In the genomic region with DNA sequence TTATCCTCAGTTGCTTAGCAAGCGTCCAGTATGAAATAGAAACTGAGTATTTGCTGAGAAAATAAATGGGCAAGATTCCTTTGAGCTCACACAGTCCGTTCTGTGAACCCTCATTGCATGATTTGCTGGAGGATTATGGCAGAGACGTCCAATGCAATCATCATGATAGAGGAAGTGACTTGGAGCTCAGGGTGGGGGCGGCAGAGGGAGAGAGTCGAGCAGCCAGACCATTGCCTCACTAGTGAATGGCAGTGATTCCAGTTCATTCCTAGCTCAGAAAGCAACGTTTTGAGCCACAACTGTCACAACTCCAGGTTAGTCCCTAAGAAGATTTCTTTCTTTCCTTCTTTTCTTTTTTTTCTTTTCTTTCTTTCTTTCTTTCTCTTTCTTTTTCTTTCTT, we compare ENCODE assay signal across 8 cellular contexts. TPM values are rescaled to one million over a fixed set of nuclear protein-coding genes. Genes with fewer than 3 reads are reported as not detected.
DNase-seq lines count a peak whose midpoint lies in the region; ATAC-seq and TF ChIP-seq lines count a peak whose summit lies in the region.

No MANE protein-coding gene starts in this region.

- H2AFZ ChIP-seq in neural progenitor cell (replicated peaks): peak overlapping the region; percentile 40

- H3K4me1 ChIP-seq in neural progenitor cell: no peaks in the 10 kb centered on the region
- no peaks in the 10 kb centered on the region for H3K4me1 ChIP-seq in endodermal cell (ENCODE audit: control insufficient read depth, insufficient read depth, low read length)

- no peaks in the 10 kb centered on the region for H3F3A ChIP-seq in neural progenitor cell (ENCODE audit: low read depth)

- H3K27me3 Mint-ChIP-seq in chondrocyte (ENCODE audit: low read depth): peaks cover 5% of the 10 kb centered on the region
- H3K27me3 Mint-ChIP-seq in neural progenitor cell (ENCODE audit: insufficient read depth, low read depth): peaks cover 2% of the 10 kb centered on the region
- peaks cover 18% of the 10 kb centered on the region for H3K27me3 Mint-ChIP-seq in endodermal cell (ENCODE audit: insufficient read depth)

- DNase-seq in GM13977 (ENCODE audit: low spot score): peak; percentile 25
- peak; percentile 41 for DNase-seq in RPMI8226
- DNase-seq in chondrocyte (ENCODE audit: low spot score): no peak
- DNase-seq in neural progenitor cell (ENCODE audit: low spot score): no peak
- no peak for DNase-seq in endodermal cell
- DNase-seq in activated gamma-delta T cell (lab: John Stamatoyannopoulos, UW): no peak
- DNase-seq in omental fat pad (ENCODE audit: low spot score): no peak

- H3K9ac ChIP-seq in neural progenitor cell (no peak overlapping the region), endodermal cell (ENCODE audit: extremely low read depth, low read length, poor library complexity, severe bottlenecking) (no peak overlapping the region)

- H3K9me3 ChIP-seq in neural progenitor cell (ENCODE audit: low read depth): no peaks in the 10 kb centered on the region
- peaks cover 6% of the 10 kb centered on the region for H3K9me3 ChIP-seq in endodermal cell (ENCODE audit: control insufficient read depth, low read length)

- in situ Hi-C loops in GM13977 (cut with MboI; ENCODE audit: low pct_unique_long_range_greater_than_20kb, low sequenced_read_pairs, unreplicated experiment): no loop called here

- H3K36me3 Mint-ChIP-seq in chondrocyte (ENCODE audit: low read depth) (peaks cover 10% of the 10 kb centered on the region), neural progenitor cell (no peaks in the 10 kb centered on the region), endodermal cell (ENCODE audit: low read depth) (no peaks in the 10 kb centered on the region)

- H3K79me2 ChIP-seq in neural progenitor cell (ENCODE audit: low read depth): no peaks in the 10 kb centered on the region

- H3K27ac Mint-ChIP-seq in chondrocyte (ENCODE audit: unreplicated experiment): no peak overlapping the region
- H3K27ac Mint-ChIP-seq in neural progenitor cell: no peak overlapping the region
- no peak overlapping the region for H3K27ac Mint-ChIP-seq in endodermal cell

- WGBS in endodermal cell (ENCODE audit: insufficient coverage in 1 of 2, insufficient read length in 1 of 2), 2 experiments: 60 to 73% methylated on average over 3 to 6 of the region's 6 CpGs

- H3K9me3 Mint-ChIP-seq in chondrocyte (ENCODE audit: low read depth) (peaks cover 14% of the 10 kb centered on the region), neural progenitor cell (peaks cover 2% of the 10 kb centered on the region), endodermal cell (no peaks in the 10 kb centered on the region)

- ATAC-seq in omental fat pad (ENCODE audit: low FRiP score): no peak
- ATAC-seq in HG03280 (IDR thresholded peaks at IDR 0.05; ENCODE audit: unreplicated experiment): no peak

- no peaks in the 10 kb centered on the region for H4K20me1 ChIP-seq in neural progenitor cell (ENCODE audit: low read depth)

- peaks cover 10% of the 10 kb centered on the region for H3K27me3 ChIP-seq in neural progenitor cell
- H3K27me3 ChIP-seq in endodermal cell (ENCODE audit: control insufficient read depth, insufficient read depth, low read length, poor library complexity, severe bottlenecking): no peaks in the 10 kb centered on the region

- H3K4me3 ChIP-seq in neural progenitor cell (no peak overlapping the region), endodermal cell (ENCODE audit: low read length) (no peak overlapping the region)

- H3K36me3 ChIP-seq in neural progenitor cell (no peaks in the 10 kb centered on the region), endodermal cell (ENCODE audit: control insufficient read depth, insufficient read depth, low read length) (no peaks in the 10 kb centered on the region)

- H3K27ac ChIP-seq in neural progenitor cell (no peak overlapping the region), endodermal cell (ENCODE audit: low read depth, low read length) (no peak overlapping the region)

- H3K4me1 Mint-ChIP-seq in chondrocyte (ENCODE audit: low read depth) (no peaks in the 10 kb centered on the region), neural progenitor cell (no peaks in the 10 kb centered on the region), endodermal cell (no peaks in the 10 kb centered on the region)

- TF ChIP-seq CTCF in GM13977 (IDR thresholded peaks at IDR 0.05; ENCODE audit: extremely low read depth, insufficient read depth, missing control alignments) (peak; percentile 8), chondrocyte (IDR thresholded peaks at IDR 0.05) (peak; percentile 10), neural progenitor cell (IDR thresholded peaks at IDR 0.05) (no peak), endodermal cell (conservative IDR thresholded peaks at IDR 0.05) (no peak), omental fat pad (IDR thresholded peaks at IDR 0.05) (no peak)

- H3K4me3 Mint-ChIP-seq in chondrocyte (ENCODE audit: unreplicated experiment) (no peak overlapping the region), neural progenitor cell (no peak overlapping the region), endodermal cell (no peak overlapping the region)

- no peak overlapping the region for H3K4me2 ChIP-seq in neural progenitor cell

RNA-seq across cellular contexts. Expression of gene COL9A2, which starts 27.5 kb away (rescaled TPM):
- total RNA-seq in chondrocyte (4.9 to 10.4 TPM (median 9.9 TPM) in 3 replicates), neural progenitor cell (ENCODE audit: low replicate concordance) (3.7 and 14.8 TPM in 2 replicates), endodermal cell (100 to 1,000 TPM; 295 to 470 TPM), omental fat pad (10 to 100 TPM in 2 of 4 donors, 1 to 10 TPM in 2; 1.6 to 15.6 (median 9.0) TPM)
- 53.1 TPM for polyA plus RNA-seq in endodermal cell (2013, experiment 1 of 2)
- polyA plus RNA-seq in endodermal cell (2013, experiment 2 of 2): 54.2 TPM

RNA-seq across cellular contexts. Expression of gene SMAP2, which starts 28.9 kb away (rescaled TPM):
- 14.0 to 16.8 TPM (median 15.5 TPM) in 3 replicates for total RNA-seq in chondrocyte
- 9.4 and 11.7 TPM in 2 replicates for total RNA-seq in neural progenitor cell (ENCODE audit: low replicate concordance)
- 10 to 100 TPM; 21.9 to 22.3 TPM for total RNA-seq in endodermal cell
- 18.0 TPM for polyA plus RNA-seq in endodermal cell (2013, experiment 1 of 2)
- polyA plus RNA-seq in endodermal cell (2013, experiment 2 of 2): 17.6 TPM
- total RNA-seq in omental fat pad: 100 to 1,000 TPM in 1 of 4 donors, 10 to 100 TPM in 3; 45.4 to 119 (median 60.1) TPM

Comparison
In these comparisons a context has a peak if more than half of its experiments do, and no peak if none do; other contexts are left out.
1. DNase-seq: peak in GM13977 (single experiment) and RPMI8226 (single experiment); none in chondrocyte (single experiment), neural progenitor cell (single experiment), endodermal cell (single experiment), activated gamma-delta T cell (single experiment) and omental fat pad (single experiment).
2. CTCF ChIP-seq: peak in GM13977 (single experiment) and chondrocyte (single experiment); none in neural progenitor cell (single experiment), endodermal cell (single experiment) and omental fat pad (0 of 3).
3. RNA of gene COL9A2, which starts 27.5 kb away (total RNA-seq): 295 to 470 TPM in endodermal cell; 1.6 to 15.6 TPM in omental fat pad, 4.9 to 10.4 TPM in chondrocyte and 3.7 to 14.8 TPM in neural progenitor cell; every median in the first group is over 10 times any median in the second.